Comparison of ENCODE assay signal across 17 cellular contexts in the genomic region with DNA sequence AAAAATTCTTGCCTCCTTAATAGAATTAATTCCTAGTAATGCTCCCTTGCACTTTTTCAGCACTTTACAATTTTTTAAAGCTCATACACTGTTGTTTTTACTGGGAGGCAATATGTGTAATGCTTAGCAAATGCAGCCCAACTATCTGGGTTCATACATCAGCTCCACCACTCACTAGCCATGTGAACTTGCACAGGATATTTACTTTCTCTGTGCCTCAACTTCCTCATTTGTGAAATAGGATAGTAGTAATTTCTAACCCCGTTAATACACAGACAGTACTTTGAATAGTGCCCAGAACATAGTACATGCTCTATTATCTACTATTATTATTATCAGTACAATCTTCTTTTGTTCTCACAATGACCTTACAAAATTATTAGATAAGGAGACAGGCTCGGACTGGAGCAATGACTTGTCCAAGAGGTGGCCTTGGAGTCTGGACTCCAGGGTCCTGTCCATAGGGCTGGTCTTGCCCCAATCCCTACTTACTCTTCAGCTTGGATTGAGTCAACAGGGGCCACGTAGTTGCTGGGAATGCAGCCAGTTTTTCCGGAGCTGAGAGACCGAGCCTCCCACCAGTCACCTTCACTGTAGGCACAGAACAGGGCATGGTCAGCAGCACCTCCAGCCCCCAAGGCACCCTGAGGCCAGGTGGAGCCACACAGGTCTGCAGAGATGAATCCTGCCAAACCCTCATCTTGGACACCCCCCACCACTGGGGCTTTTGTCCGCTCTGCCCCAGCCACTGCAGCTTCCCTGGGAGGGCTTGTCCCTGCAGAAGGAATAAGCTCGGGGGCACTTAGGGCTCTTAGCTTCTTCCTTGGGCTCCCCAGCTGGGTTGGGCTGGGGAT. TPM values are rescaled to one million over a fixed set of nuclear protein-coding genes. Genes with fewer than 3 reads are reported as not detected.
A peak's percentile ranks its signal among the peaks of the same experiment; 100 is the strongest.
DNase-seq lines count a peak whose midpoint lies in the region; ATAC-seq and TF ChIP-seq lines count a peak whose summit lies in the region.
"Had no signal": no experiment of that assay in that cellular context is flagged by ENCODE, and none has a peak within 500 bp of the region (broad histone marks: within the 10 kb centered on the region; RNA-seq: fewer than 3 reads in every experiment).

No MANE protein-coding gene starts in this region.

- 6% methylated on average over 3 of the region's 7 CpGs; no CpG with 5 or more reads in 1 of the 2 experiments for WGBS in IMR-90 (ENCODE audit: extremely low coverage in 2 of 2, insufficient read length in 1 of 2), 2 experiments

- TF ChIP-seq POLR2A in IMR-90 (IDR thresholded peaks at IDR 0.05; ENCODE audit: low read depth, low read length), result no peak

- peaks cover 30% of the 10 kb centered on the region for H3K4me1 Mint-ChIP-seq in nephron progenitor cell
- peaks cover 38 to 48% (median 45%) of the 10 kb centered on the region in 7 donors for H3K4me1 Mint-ChIP-seq in naive thymus-derived CD4-positive, alpha-beta T cell

- no peak overlapping the region for H3K9ac ChIP-seq in IMR-90 (ENCODE audit: low read depth, low read length)
- H3K9ac ChIP-seq: BLaER1 had no signal

- H3K27ac ChIP-seq in IMR-90 (ENCODE audit: insufficient read depth, low read length), result no peak overlapping the region
- no peak overlapping the region for H3K27ac ChIP-seq in naive thymus-derived CD4-positive, alpha-beta T cell (ENCODE audit: low read depth, low read length)
- H3K27ac ChIP-seq: BLaER1 had no signal

- peaks cover 6% of the 10 kb centered on the region for H3K27me3 Mint-ChIP-seq in nephron progenitor cell (ENCODE audit: low read depth, poor library complexity)
- H3K27me3 Mint-ChIP-seq in naive thymus-derived CD4-positive, alpha-beta T cell, result peaks cover 0 to 2% (median 0%) of the 10 kb centered on the region in 5 donors

- no peak overlapping the region for H4K91ac ChIP-seq in IMR-90 (ENCODE audit: insufficient read depth, low read depth, low read length)

- in situ Hi-C loops in IMR-90 (cut with MboI; ENCODE audit: low sequenced_read_pairs), result no loop called here

- peak overlapping the region; percentile 54 for H2AFZ ChIP-seq in IMR-90 (replicated peaks; ENCODE audit: low read length, poor library complexity)

- no peak for TF ChIP-seq CTCF in IMR-90 (conservative IDR thresholded peaks at IDR 0.05; ENCODE audit: low read depth, low read length)
- TF ChIP-seq CTCF in nephron progenitor cell (IDR thresholded peaks at IDR 0.05), result no peak

- no peak overlapping the region for H2AK5ac ChIP-seq in IMR-90 (ENCODE audit: low read depth, low read length)

- no peaks in the 10 kb centered on the region for H3K4me1 ChIP-seq in IMR-90 (ENCODE audit: control insufficient read depth, insufficient read depth, low read length)
- peaks cover 53 to 58% of the 10 kb centered on the region in 2 donors for H3K4me1 ChIP-seq in naive thymus-derived CD4-positive, alpha-beta T cell (ENCODE audit: control insufficient read depth in 2 of 2, insufficient read depth in 2 of 2, low read length in 2 of 2)

- no peaks in the 10 kb centered on the region; the same call in 1 of the 2 replicates for H3K9me1 ChIP-seq in IMR-90 (ENCODE audit: insufficient read depth, low read length)

- no peak overlapping the region for H4K5ac ChIP-seq in IMR-90 (ENCODE audit: low read depth, low read length)

- H2BK15ac ChIP-seq in IMR-90 (ENCODE audit: low read depth, low read length), result no peak overlapping the region

- dilution Hi-C loops in IMR-90 (cut with HindIII; ENCODE audit: low sequenced_read_pairs, unreplicated experiment), result no loop called here

- DNase-seq in CD1c-positive myeloid dendritic cell (ENCODE audit: extremely low spot score) (peak; percentile 54), IMR-90 (peak; percentile 58), astrocyte of the hippocampus (ENCODE audit: low read depth, low spot score) (peak; percentile 58), lung microvascular endothelial cell (ENCODE audit: low read depth in 2 of 2) (peak; percentile 61 to 71), inferior parietal cortex (ENCODE audit: extremely low spot score) (no peak), activated gamma-delta T cell (lab: John Stamatoyannopoulos, UW) (no peak), nephron progenitor cell (no peak)
- DNase-seq in naive thymus-derived CD4-positive, alpha-beta T cell, result no peak
- DNase-seq: activated T-cell treated with anti-CD3 and anti-CD28 coated beads for 4 hours; kidney glomerular epithelial cell; NCI-H1436 treated with DMSO at 0.1 percent for 48 hours; NCI-H526; stimulated activated naive CD4-positive, alpha-beta T cell treated with Interleukin-2 at 50 U/mL for 16 hours had no signal

- no peak overlapping the region for H3K18ac ChIP-seq in IMR-90 (ENCODE audit: low read depth, low read length)

- intact Hi-C loops in IMR-90 (cut with micrococcal nuclease), result no loop called here
- intact Hi-C loops in naive thymus-derived CD4-positive, alpha-beta T cell (cut with micrococcal nuclease), result no loop called here

- H3K36me3 ChIP-seq in IMR-90 (ENCODE audit: control insufficient read depth, insufficient read depth, low read length), result no peaks in the 10 kb centered on the region
- no peaks in the 10 kb centered on the region for H3K36me3 ChIP-seq in naive thymus-derived CD4-positive, alpha-beta T cell (ENCODE audit: control insufficient read depth in 2 of 3, insufficient read depth in 3 of 3, low read length in 3 of 3)
- H3K36me3 ChIP-seq: BLaER1 had no signal

- H2AK9ac ChIP-seq in IMR-90 (replicated peaks; ENCODE audit: low read depth, low read length, poor library complexity), result no peak overlapping the region

- no peaks in the 10 kb centered on the region for H4K20me1 ChIP-seq in IMR-90 (ENCODE audit: insufficient read depth, low read length)
- H4K20me1 ChIP-seq: BLaER1 had no signal

- H3K4me2 ChIP-seq in IMR-90 (ENCODE audit: low read depth, low read length), result no peak overlapping the region
- H3K4me2 ChIP-seq: BLaER1 had no signal

- H3K23ac ChIP-seq in IMR-90 (ENCODE audit: low read depth, low read length), result no peak overlapping the region

- no peak overlapping the region for H3K27ac Mint-ChIP-seq in nephron progenitor cell
- peak overlapping the region in 3 of 9 donors; percentile 19 to 51 (median 33) for H3K27ac Mint-ChIP-seq in naive thymus-derived CD4-positive, alpha-beta T cell

- no peak for ATAC-seq in IMR-90 (ENCODE audit: low read depth)
- ATAC-seq in naive thymus-derived CD4-positive, alpha-beta T cell, result no peak
- ATAC-seq: right cardiac atrium had no signal

- no peaks in the 10 kb centered on the region for H3K9me3 Mint-ChIP-seq in nephron progenitor cell
- no peaks in the 10 kb centered on the region for H3K9me3 Mint-ChIP-seq in naive thymus-derived CD4-positive, alpha-beta T cell

- no peak overlapping the region for H3K4ac ChIP-seq in IMR-90 (ENCODE audit: low read depth, low read length)

- no peak overlapping the region for H3K14ac ChIP-seq in IMR-90 (replicated peaks; ENCODE audit: low read depth, low read length)

- H3K4me3 ChIP-seq in IMR-90 (ENCODE audit: insufficient read depth, low read depth, low read length), result no peak overlapping the region
- H3K4me3 ChIP-seq in naive thymus-derived CD4-positive, alpha-beta T cell (ENCODE audit: low read length), result no peak overlapping the region
- H3K4me3 ChIP-seq: BLaER1 had no signal

- POLR2A ChIA-PET in IMR-90 (lab: Charles Lee; ENCODE audit: unreplicated experiment), result no interaction called here
- POLR2A ChIA-PET in naive thymus-derived CD4-positive, alpha-beta T cell (lab: Charles Lee), result interaction anchor here (1.0 to 18.4 kb wide), 3 partner anchors 8 to 44 kb away, joined by 3 to 338 read pairs (median 5); partner anchors contain the start of gene IFI6

- H3K79me1 ChIP-seq in IMR-90 (ENCODE audit: low read depth in 1 of 2, low read length in 2 of 2), result no peaks in the 10 kb centered on the region

- no peak for TF ChIP-seq RAD21 in IMR-90 (IDR thresholded peaks at IDR 0.05; ENCODE audit: low read length)

- no peaks in the 10 kb centered on the region for H3K36me3 Mint-ChIP-seq in nephron progenitor cell (ENCODE audit: low read depth)
- H3K36me3 Mint-ChIP-seq in naive thymus-derived CD4-positive, alpha-beta T cell, result peaks cover 0 to 2% (median 0%) of the 10 kb centered on the region in 5 donors

- H3K9me3 ChIP-seq in IMR-90 (ENCODE audit: control insufficient read depth, insufficient read depth, low read length), result no peaks in the 10 kb centered on the region
- no peaks in the 10 kb centered on the region for H3K9me3 ChIP-seq in naive thymus-derived CD4-positive, alpha-beta T cell (ENCODE audit: control insufficient read depth in 2 of 3, low read length in 3 of 3)
- H3K9me3 ChIP-seq: BLaER1 had no signal

- no peak overlapping the region for H2BK5ac ChIP-seq in IMR-90 (ENCODE audit: low read depth, low read length, poor library complexity, severe bottlenecking)

- no peak overlapping the region for H3K4me3 Mint-ChIP-seq in nephron progenitor cell
- no peak overlapping the region for H3K4me3 Mint-ChIP-seq in naive thymus-derived CD4-positive, alpha-beta T cell

- no peak overlapping the region for H3K56ac ChIP-seq in IMR-90 (ENCODE audit: extremely low read depth, insufficient read depth, low read length)

- peaks cover 18% of the 10 kb centered on the region for H3K27me3 ChIP-seq in IMR-90 (ENCODE audit: control insufficient read depth, insufficient read depth, low read length)
- no peaks in the 10 kb centered on the region for H3K27me3 ChIP-seq in naive thymus-derived CD4-positive, alpha-beta T cell (ENCODE audit: control insufficient read depth in 2 of 2, insufficient read depth in 2 of 2, low read length in 2 of 2)
- H3K27me3 ChIP-seq: BLaER1 had no signal

- no peak overlapping the region for H2BK20ac ChIP-seq in IMR-90 (ENCODE audit: low read depth, low read length)

- H4K8ac ChIP-seq in IMR-90 (ENCODE audit: low read depth in 2 of 2, low read length in 2 of 2), result no peak overlapping the region

- H2BK120ac ChIP-seq in IMR-90 (ENCODE audit: low read depth, low read length), result no peak overlapping the region

- no TSS peak for BruUV-seq in IMR-90 (replicated peaks; lab: Mats Ljungman, UMichigan)

- CTCF ChIA-PET in IMR-90 (lab: Yijun Ruan, JAX), result interaction anchor here (1.8 kb wide), 1 partner anchor 14 kb away, joined by 5 read pairs; no protein-coding TSS in a partner anchor
- CTCF ChIA-PET in naive thymus-derived CD4-positive, alpha-beta T cell (lab: Charles Lee), result interaction anchor here (18.3 kb wide), 1 partner anchor 45 kb away, joined by 378 read pairs; the partner anchor contains the start of gene IFI6

RNA-seq across cellular contexts. Expression of gene FGR, which starts 13.7 kb away (rescaled TPM):
- total RNA-seq in IMR-90 (2012; rRNA removed), result not detected in 2 replicates
- polyA plus RNA-seq in IMR-90 (2012; rRNA removed), result not detected in 2 replicates
- polyA plus RNA-seq in IMR-90 (2012; cell fraction: cytosol; rRNA removed), result not detected in 2 replicates
- 0.08 TPM in 1 of 2 replicates, not detected in the other for polyA plus RNA-seq in IMR-90 (2012; cell fraction: nucleus; rRNA removed; ENCODE audit: low replicate concordance)
- total RNA-seq in lung microvascular endothelial cell, result under 0.01 and 0.20 TPM in 2 replicates
- total RNA-seq in naive thymus-derived CD4-positive, alpha-beta T cell, result 100 to 1,000 TPM in 1 of 5 experiments, 10 to 100 TPM in 1, 1 to 10 TPM in 2, under 1 TPM in 1; 0.15 to 246 (median 1.9) TPM
- under 1 TPM; 0.70 to 0.72 TPM for polyA plus RNA-seq in naive thymus-derived CD4-positive, alpha-beta T cell
- total RNA-seq: glomerular endothelial cell, HT-29 had no signal

RNA-seq across cellular contexts. Expression of gene AHDC1, which starts 17.4 kb away (rescaled TPM):
- total RNA-seq in IMR-90 (2012; rRNA removed) (1.7 and 2.0 TPM in 2 replicates), lung microvascular endothelial cell (5.0 and 6.7 TPM in 2 replicates)
- polyA plus RNA-seq in IMR-90 (2012; rRNA removed), result 11.6 and 16.1 TPM in 2 replicates
- 4.9 and 11.5 TPM in 2 replicates for polyA plus RNA-seq in IMR-90 (2012; cell fraction: cytosol; rRNA removed)
- 25.9 and 46.8 TPM in 2 replicates for polyA plus RNA-seq in IMR-90 (2012; cell fraction: nucleus; rRNA removed; ENCODE audit: low replicate concordance)
- 10 to 100 TPM; 18.4 to 38.8 (median 21.3) TPM for total RNA-seq in naive thymus-derived CD4-positive, alpha-beta T cell
- 1 to 10 TPM in 1 of 2 donors, under 1 TPM in 1; 0.90 to 2.0 TPM for polyA plus RNA-seq in naive thymus-derived CD4-positive, alpha-beta T cell

RNA-seq across cellular contexts. Expression of gene IFI6, which starts 50.7 kb away (rescaled TPM):
- total RNA-seq in IMR-90 (2012; rRNA removed) (6.7 and 7.3 TPM in 2 replicates), lung microvascular endothelial cell (19.2 and 21.4 TPM in 2 replicates)
- polyA plus RNA-seq in IMR-90 (2012; rRNA removed), result 16.8 and 17.2 TPM in 2 replicates
- 31.2 and 35.3 TPM in 2 replicates for polyA plus RNA-seq in IMR-90 (2012; cell fraction: cytosol; rRNA removed)
- 5.7 and 7.7 TPM in 2 replicates for polyA plus RNA-seq in IMR-90 (2012; cell fraction: nucleus; rRNA removed; ENCODE audit: low replicate concordance)
- total RNA-seq in naive thymus-derived CD4-positive, alpha-beta T cell, result 100 to 1,000 TPM in 1 of 5 experiments, 10 to 100 TPM in 4; 24.7 to 266 (median 33.2) TPM
- polyA plus RNA-seq in naive thymus-derived CD4-positive, alpha-beta T cell, result 100 to 1,000 TPM; 166 to 186 TPM

Comparison
In these comparisons a context has a peak if more than half of its experiments do, and no peak if none do; other contexts are left out.
1. DNase-seq: peak in CD1c-positive myeloid dendritic cell (single experiment), IMR-90 (single experiment), astrocyte of the hippocampus (single experiment) and lung microvascular endothelial cell (2 of 2); none in inferior parietal cortex (single experiment), activated gamma-delta T cell (single experiment), nephron progenitor cell (single experiment) and naive thymus-derived CD4-positive, alpha-beta T cell (0 of 9).